In genomic region chr9:70573308-70573707, GRCh38 we compare ENCODE assay signal across 1 cellular context.
A peak's percentile ranks its signal among the peaks of the same experiment; 100 is the strongest.
TF ChIP-seq lines count a peak whose summit lies in the region.

No MANE protein-coding gene starts in this region.

TF ChIP-seq in HepG2, 621 proteins besides CTCF, POLR2A, EP300 and RAD21 (continued from another document):
- no peak for TF ChIP-seq SOX6 (IDR thresholded peaks at IDR 0.05)
- peak; percentile 26; the same call in 1 of the 2 replicates for TF ChIP-seq SOX6 (CRISPR knock-in tag; IDR thresholded peaks at IDR 0.05)
- no peak for TF ChIP-seq ATF7 (IDR thresholded peaks at IDR 0.05)
- no peak for TF ChIP-seq ATF7 (CRISPR knock-in tag; IDR thresholded peaks at IDR 0.05)
